ENCODE assay signal across 3 cellular contexts in the genomic region with DNA sequence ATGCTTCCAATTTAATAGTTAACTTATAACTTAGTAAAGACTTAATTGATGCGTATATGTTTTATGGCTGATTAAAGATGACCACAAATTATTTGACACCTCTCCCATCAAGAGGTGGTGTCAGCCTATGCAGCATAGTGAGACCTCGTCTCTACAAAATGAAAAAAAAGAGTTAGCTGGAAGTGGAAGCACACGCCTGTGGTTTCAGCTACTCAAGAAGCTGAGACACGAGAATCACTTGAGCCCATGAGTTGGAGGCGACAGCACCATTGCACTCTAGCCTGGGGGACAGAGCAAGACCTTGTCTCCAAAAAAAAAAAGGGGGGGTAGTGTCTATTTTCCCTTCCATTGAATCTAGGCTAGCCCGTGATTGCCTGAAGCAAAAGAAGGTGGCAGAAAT.
"Had no signal": no experiment of that assay in that cellular context is flagged by ENCODE, and none has a peak within 500 bp of the region (broad histone marks: within the 10 kb centered on the region; RNA-seq: fewer than 3 reads in every experiment).

No MANE protein-coding gene starts in this region.

- DNase-seq: GDM1, GF-D8 had no signal

- ATAC-seq: GM12878 had no signal

- H3K4me3 ChIP-seq: GM12878 had no signal
